8 cellular contexts compared by ENCODE assay signal in genomic region chr16:1363501-1364041, GRCh38. TPM values are rescaled to one million over a fixed set of nuclear protein-coding genes. Genes with fewer than 3 reads are reported as not detected.
DNase-seq lines count a peak whose midpoint lies in the region; ATAC-seq and TF ChIP-seq lines count a peak whose summit lies in the region.

No MANE protein-coding gene starts in this region.

- POLR2A ChIA-PET in CD4-positive, alpha-beta memory T cell (lab: Charles Lee; ENCODE audit: partially characterized antibody), result interaction anchor here (0.6 to 1.6 kb wide), 6 partner anchors 10 to 566 kb away, joined by 3 to 4 read pairs (median 3); partner anchors contain the start of gene UQCC4

- peak; percentile 74 for TF ChIP-seq CTCF in HFF-Myc (IDR thresholded peaks at IDR 0.05; ENCODE audit: low read depth, low read length, missing control alignments)

- H3K27me3 Mint-ChIP-seq in CD4-positive, alpha-beta memory T cell, result no peaks in the 10 kb centered on the region
- no peaks in the 10 kb centered on the region for H3K27me3 Mint-ChIP-seq in activated naive CD8-positive, alpha-beta T cell treated with anti-CD3 and anti-CD28 coated beads for 36 hours

- peaks cover 27% of the 10 kb centered on the region for H3K36me3 ChIP-seq in CD4-positive, alpha-beta memory T cell (ENCODE audit: insufficient read depth, low read length)

- DNase-seq in CD4-positive, alpha-beta memory T cell, result peak; percentile 60 to 71 (median 68)
- DNase-seq in HFF-Myc (ENCODE audit: extremely low read depth, low read depth) (no peak), SKM-1 (lab: John Stamatoyannopoulos, UW; ENCODE audit: unreplicated experiment) (peak; percentile 7), left ventricle myocardium superior (peak; percentile 75), pons (ENCODE audit: low spot score) (no peak)
- peak; percentile 74 for DNase-seq in activated naive CD8-positive, alpha-beta T cell treated with anti-CD3 and anti-CD28 coated beads for 36 hours
- DNase-seq in stimulated activated CD4-positive, alpha-beta T cell treated with anti-CD3 and anti-CD28 coated beads, Interleukin-15, amount 100 ng/mL, for 24 hours, result peak; percentile 76

- no peaks in the 10 kb centered on the region for H3K9me3 Mint-ChIP-seq in CD4-positive, alpha-beta memory T cell
- no peaks in the 10 kb centered on the region for H3K9me3 Mint-ChIP-seq in activated naive CD8-positive, alpha-beta T cell treated with anti-CD3 and anti-CD28 coated beads for 36 hours

- peaks cover 4% of the 10 kb centered on the region for H3K4me1 ChIP-seq in CD4-positive, alpha-beta memory T cell (ENCODE audit: insufficient read depth, low read length)

- H3K4me1 Mint-ChIP-seq in CD4-positive, alpha-beta memory T cell, result peaks cover 0 to 6% (median 2%) of the 10 kb centered on the region in 4 donors
- peaks cover 2% of the 10 kb centered on the region for H3K4me1 Mint-ChIP-seq in activated naive CD8-positive, alpha-beta T cell treated with anti-CD3 and anti-CD28 coated beads for 36 hours

- CTCF ChIA-PET in CD4-positive, alpha-beta memory T cell (lab: Charles Lee; ENCODE audit: partially characterized antibody), result interaction anchor here (0.6 to 3.4 kb wide), 19 partner anchors 10 to 361 kb away, joined by 3 to 12 read pairs (median 4); partner anchors contain the start of genes JPT2, MAPK8IP3, PTX4 and UQCC4

- H3K4me3 ChIP-seq in CD4-positive, alpha-beta memory T cell (ENCODE audit: low read length in 2 of 2), result no peak overlapping the region
- no peak overlapping the region for H3K4me3 ChIP-seq in HFF-Myc (replicated peaks; ENCODE audit: low read depth, low read length)

- peaks cover 11 to 34% of the 10 kb centered on the region in 2 donors for H3K36me3 Mint-ChIP-seq in CD4-positive, alpha-beta memory T cell
- H3K36me3 Mint-ChIP-seq in activated naive CD8-positive, alpha-beta T cell treated with anti-CD3 and anti-CD28 coated beads for 36 hours, result peaks cover 2% of the 10 kb centered on the region

- H3K4me3 Mint-ChIP-seq in CD4-positive, alpha-beta memory T cell, result no peak overlapping the region
- no peak overlapping the region for H3K4me3 Mint-ChIP-seq in activated naive CD8-positive, alpha-beta T cell treated with anti-CD3 and anti-CD28 coated beads for 36 hours

- H3K27ac Mint-ChIP-seq in CD4-positive, alpha-beta memory T cell, result peak overlapping the region; percentile 8 to 81 (median 61)
- peak overlapping the region; percentile 38 for H3K27ac Mint-ChIP-seq in activated naive CD8-positive, alpha-beta T cell treated with anti-CD3 and anti-CD28 coated beads for 36 hours

- no peaks in the 10 kb centered on the region for H3K9me3 ChIP-seq in CD4-positive, alpha-beta memory T cell (ENCODE audit: control insufficient read depth in 1 of 2, low read length in 2 of 2)

- intact Hi-C loops in CD4-positive, alpha-beta memory T cell (cut with micrococcal nuclease), result loop anchor here (1.0 to 5.0 kb wide), 2 partner anchors 50 to 564 kb away; no protein-coding TSS in a partner anchor
- intact Hi-C loops in left ventricle myocardium superior (cut with micrococcal nuclease), result no loop called here

- H3K27me3 ChIP-seq in CD4-positive, alpha-beta memory T cell (ENCODE audit: insufficient read depth, low read length), result no peaks in the 10 kb centered on the region

- no peak overlapping the region for H3K27ac ChIP-seq in CD4-positive, alpha-beta memory T cell (ENCODE audit: low read depth, low read length)

- ATAC-seq in left ventricle myocardium superior (peak; percentile 79), HG02981 (IDR thresholded peaks at IDR 0.05; ENCODE audit: unreplicated experiment) (no peak)

RNA-seq across cellular contexts. Expression of gene GNPTG, which starts 11.8 kb away (rescaled TPM):
- total RNA-seq in CD4-positive, alpha-beta memory T cell, result 10 to 100 TPM; 58.7 to 61.5 TPM
- polyA plus RNA-seq in CD4-positive, alpha-beta memory T cell, result 10 to 100 TPM; 51.8 to 53.7 TPM
- total RNA-seq in activated naive CD8-positive, alpha-beta T cell treated with anti-CD3 and anti-CD28 coated beads for 36 hours, result 10 to 100 TPM; 19.2 to 19.7 TPM
- total RNA-seq in left ventricle myocardium superior, result 37.6 TPM

RNA-seq across cellular contexts. Expression of gene TSR3, which starts 11.9 kb away (rescaled TPM):
- 10 to 100 TPM; 38.1 to 40.3 TPM for total RNA-seq in CD4-positive, alpha-beta memory T cell
- 100 to 1,000 TPM in 1 of 2 donors, 10 to 100 TPM in 1; 99.0 to 116 TPM for polyA plus RNA-seq in CD4-positive, alpha-beta memory T cell
- 10 to 100 TPM; 80.3 to 82.6 TPM for total RNA-seq in activated naive CD8-positive, alpha-beta T cell treated with anti-CD3 and anti-CD28 coated beads for 36 hours
- 55.9 TPM for total RNA-seq in left ventricle myocardium superior

RNA-seq across cellular contexts. Expression of gene BAIAP3, which starts 30.1 kb away (rescaled TPM):
- 10 to 100 TPM; 18.3 to 19.7 TPM for total RNA-seq in CD4-positive, alpha-beta memory T cell
- polyA plus RNA-seq in CD4-positive, alpha-beta memory T cell, result 1 to 10 TPM; 1.0 to 6.7 TPM
- total RNA-seq in activated naive CD8-positive, alpha-beta T cell treated with anti-CD3 and anti-CD28 coated beads for 36 hours, result under 1 TPM; 0.12 to 0.46 TPM
- total RNA-seq in left ventricle myocardium superior, result 5.2 TPM

RNA-seq across cellular contexts. Expression of gene UNKL, which starts 50.9 kb away (rescaled TPM):
- 100 to 1,000 TPM; 110 to 122 TPM for total RNA-seq in CD4-positive, alpha-beta memory T cell
- polyA plus RNA-seq in CD4-positive, alpha-beta memory T cell, result 1 to 10 TPM; 1.3 to 9.1 TPM
- total RNA-seq in activated naive CD8-positive, alpha-beta T cell treated with anti-CD3 and anti-CD28 coated beads for 36 hours, result 10 to 100 TPM; 22.6 to 24.2 TPM
- 16.4 TPM for total RNA-seq in left ventricle myocardium superior

RNA-seq across cellular contexts. Expression of gene UBE2I, which starts 54.1 kb away (rescaled TPM):
- 100 to 1,000 TPM; 170 to 177 TPM for total RNA-seq in CD4-positive, alpha-beta memory T cell
- 100 to 1,000 TPM; 100 to 106 TPM for polyA plus RNA-seq in CD4-positive, alpha-beta memory T cell
- 100 to 1,000 TPM; 280 to 282 TPM for total RNA-seq in activated naive CD8-positive, alpha-beta T cell treated with anti-CD3 and anti-CD28 coated beads for 36 hours
- total RNA-seq in left ventricle myocardium superior, result 93.8 TPM

Comparison
In these comparisons a context has a peak if more than half of its experiments do, and no peak if none do; other contexts are left out.
1. DNase-seq: peak in CD4-positive, alpha-beta memory T cell (5 of 5), SKM-1 (single experiment), activated naive CD8-positive, alpha-beta T cell treated with anti-CD3 and anti-CD28 coated beads for 36 hours (single experiment), left ventricle myocardium superior (single experiment) and stimulated activated CD4-positive, alpha-beta T cell treated with anti-CD3 and anti-CD28 coated beads, Interleukin-15, amount 100 ng/mL, for 24 hours (single experiment); none in HFF-Myc (single experiment) and pons (single experiment).